In genomic region chr17:57880086-57880456, GRCh38 we compare ENCODE assay signal across 2 cellular contexts.
TF ChIP-seq lines count a peak whose summit lies in the region.

No MANE protein-coding gene starts in this region.

TF ChIP-seq in SK-N-SH, 30 proteins besides CTCF, POLR2A, EP300 and RAD21 (continued from another document):
- TF ChIP-seq REST (IDR thresholded peaks at IDR 0.05; ENCODE audit: low read depth, low read length) (no peak), EZH2phosphoT487 (IDR thresholded peaks at IDR 0.05; ENCODE audit: borderline replicate concordance, low read depth) (no peak), NFIC (IDR thresholded peaks at IDR 0.05; ENCODE audit: borderline replicate concordance) (no peak), TAF1 (IDR thresholded peaks at IDR 0.05; ENCODE audit: borderline replicate concordance, low read depth, low read length) (no peak)

TF ChIP-seq in SK-N-SH treated with all-trans-retinoic acid at 6 μM for 48 hours, 23 proteins besides CTCF, POLR2A, EP300 and RAD21 (continued from another document):
- TF ChIP-seq TSHZ2 (CRISPR knock-in tag; IDR thresholded peaks at IDR 0.05): no peak
- TF ChIP-seq CSDC2 (CRISPR knock-in tag; IDR thresholded peaks at IDR 0.05): no peak
- TF ChIP-seq ZNF8 (CRISPR knock-in tag; IDR thresholded peaks at IDR 0.05): no peak
- no peak for TF ChIP-seq POU6F1 (CRISPR knock-in tag; IDR thresholded peaks at IDR 0.05; ENCODE audit: borderline replicate concordance, low read depth)
